ENCODE assay signal across 8 cellular contexts in the genomic region with DNA sequence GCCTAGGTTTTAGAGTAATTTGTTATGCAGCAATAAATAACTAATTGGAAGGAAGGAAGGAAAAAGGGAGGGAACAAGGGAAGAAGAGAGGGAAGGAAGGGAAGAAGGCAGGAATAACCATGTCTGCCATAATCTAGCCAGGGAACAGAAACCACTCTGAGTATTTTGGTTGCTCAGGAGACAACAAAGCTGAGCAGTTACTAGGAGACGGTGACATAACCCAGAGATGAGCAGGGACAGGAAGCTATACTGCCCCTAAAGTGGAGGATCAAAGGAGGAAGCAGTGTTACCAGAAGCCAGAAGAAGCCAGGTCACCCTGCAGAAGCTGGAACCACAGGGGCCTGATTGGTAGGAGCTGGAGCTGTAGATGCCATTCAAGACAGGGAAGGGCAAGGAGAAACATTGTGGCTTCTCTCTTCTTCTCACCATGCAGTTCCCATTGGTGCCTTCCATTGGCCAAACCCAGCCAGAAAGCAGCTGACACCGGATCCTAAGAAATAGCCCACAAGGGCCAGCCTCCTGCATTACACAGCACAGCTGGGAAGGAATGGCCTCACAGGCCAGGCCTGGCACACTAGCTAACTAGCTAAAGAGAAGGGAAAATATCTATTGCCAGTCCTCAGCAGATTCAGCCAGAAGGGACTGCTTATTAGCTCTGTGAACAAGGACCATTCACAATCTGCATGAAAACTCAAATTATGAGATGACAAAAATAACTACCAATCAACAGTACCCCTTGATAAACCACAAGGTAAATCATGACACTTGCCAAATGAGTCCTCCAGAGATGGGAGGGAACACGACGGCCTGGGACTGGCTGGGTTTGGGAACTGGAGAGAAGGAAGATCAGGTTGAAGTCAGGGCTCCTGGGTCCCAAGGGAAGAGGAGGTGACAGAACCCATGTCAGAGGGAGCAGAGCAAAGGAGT.
DNase-seq lines count a peak whose midpoint lies in the region; ATAC-seq and TF ChIP-seq lines count a peak whose summit lies in the region.

No MANE protein-coding gene starts in this region.

- no peaks in the 10 kb centered on the region for H3K4me1 Mint-ChIP-seq in osteocyte (ENCODE audit: unreplicated experiment)

- no peaks in the 10 kb centered on the region for H3K9me3 ChIP-seq in left lung

- no peaks in the 10 kb centered on the region for H3K36me3 ChIP-seq in left lung

- no peak overlapping the region for H3K27ac Mint-ChIP-seq in osteocyte (ENCODE audit: unreplicated experiment)

- peaks cover 0 to 31% of the 10 kb centered on the region in 2 donors for H3K27me3 ChIP-seq in left lung

- no peak for TF ChIP-seq CTCF in left lung (IDR thresholded peaks at IDR 0.05)
- no peak for TF ChIP-seq CTCF in osteocyte (IDR thresholded peaks at IDR 0.05)

- H3K4me3 ChIP-seq in left lung, result no peak overlapping the region

- H3K9me3 Mint-ChIP-seq in osteocyte (ENCODE audit: unreplicated experiment), result no peaks in the 10 kb centered on the region

- intact Hi-C loops in left lung (cut with DNase I) (no loop called here), left cardiac atrium (cut with DNase I) (no loop called here)

- no peaks in the 10 kb centered on the region for H3K36me3 Mint-ChIP-seq in osteocyte (ENCODE audit: unreplicated experiment)

- no peak overlapping the region for H3K27ac ChIP-seq in left lung

- peaks cover 16% of the 10 kb centered on the region for H3K27me3 Mint-ChIP-seq in osteocyte (ENCODE audit: unreplicated experiment)

- H3K4me3 Mint-ChIP-seq in osteocyte (ENCODE audit: unreplicated experiment), result no peak overlapping the region

- ATAC-seq in GM21786 (IDR thresholded peaks at IDR 0.05; ENCODE audit: unreplicated experiment), result peak; percentile 37
- peak; percentile 70 for ATAC-seq in left lung
- ATAC-seq in left cardiac atrium, result no peak

- peak; percentile 52 for TF ChIP-seq POLR2A in GM18526 (IDR thresholded peaks at IDR 0.05; ENCODE audit: extremely low read depth, insufficient read length)

- DNase-seq in Kasumi-1 (lab: John Stamatoyannopoulos, UW), result peak; percentile 37 to 38
- DNase-seq in left lung, result no peak
- DNase-seq in NCI-H524 (lab: John Stamatoyannopoulos, UW), result no peak
- DNase-seq in osteocyte (ENCODE audit: extremely low spot score, unreplicated experiment), result no peak
- DNase-seq in RKO (ENCODE audit: low spot score), result no peak
- no peak for DNase-seq in left cardiac atrium

- no peaks in the 10 kb centered on the region for H3K4me1 ChIP-seq in left lung

Comparison
In these comparisons a context has a peak if more than half of its experiments do, and no peak if none do; other contexts are left out.
1. ATAC-seq: peak in GM21786 (single experiment) and left lung (single experiment); none in left cardiac atrium (0 of 2).
2. DNase-seq: peak in Kasumi-1 (2 of 2); none in left lung (0 of 2), NCI-H524 (0 of 2), osteocyte (single experiment), RKO (single experiment) and left cardiac atrium (single experiment).